ENCODE assay signal across 11 cellular contexts in genomic region chr2:103367877-103368276, GRCh38.
"Had no signal": no experiment of that assay in that cellular context is flagged by ENCODE, and none has a peak within 500 bp of the region (broad histone marks: within the 10 kb centered on the region; RNA-seq: fewer than 3 reads in every experiment).

No MANE protein-coding gene starts in this region.

- H3K4me1 ChIP-seq: HAP-1 had no signal

- H3K27ac ChIP-seq: GM23248 had no signal

- H3K4me3 Mint-ChIP-seq: GM23338, H9, HFFc6 had no signal

- H3K4me3 ChIP-seq: GM23248, GM23338, HAP-1 had no signal

- ATAC-seq: GM23338, HCT116 had no signal

- H3K9ac ChIP-seq: GM23248 had no signal

- H3K27ac Mint-ChIP-seq: GM23338, H9, HFFc6 had no signal

- H3K9me3 ChIP-seq: HAP-1 had no signal

- DNase-seq: GM23248, GOT3, H7, H9, HCEC 1CT, HFFc6 had no signal

- H3K4me2 ChIP-seq: GM23338 had no signal

- H2AFZ ChIP-seq: GM23248, GM23338 had no signal

- H3K9me3 Mint-ChIP-seq: GM23338, H9 had no signal

- H3K36me3 ChIP-seq: HAP-1 had no signal

- FAIRE-seq: H1, H54 had no signal
